In the genomic region with DNA sequence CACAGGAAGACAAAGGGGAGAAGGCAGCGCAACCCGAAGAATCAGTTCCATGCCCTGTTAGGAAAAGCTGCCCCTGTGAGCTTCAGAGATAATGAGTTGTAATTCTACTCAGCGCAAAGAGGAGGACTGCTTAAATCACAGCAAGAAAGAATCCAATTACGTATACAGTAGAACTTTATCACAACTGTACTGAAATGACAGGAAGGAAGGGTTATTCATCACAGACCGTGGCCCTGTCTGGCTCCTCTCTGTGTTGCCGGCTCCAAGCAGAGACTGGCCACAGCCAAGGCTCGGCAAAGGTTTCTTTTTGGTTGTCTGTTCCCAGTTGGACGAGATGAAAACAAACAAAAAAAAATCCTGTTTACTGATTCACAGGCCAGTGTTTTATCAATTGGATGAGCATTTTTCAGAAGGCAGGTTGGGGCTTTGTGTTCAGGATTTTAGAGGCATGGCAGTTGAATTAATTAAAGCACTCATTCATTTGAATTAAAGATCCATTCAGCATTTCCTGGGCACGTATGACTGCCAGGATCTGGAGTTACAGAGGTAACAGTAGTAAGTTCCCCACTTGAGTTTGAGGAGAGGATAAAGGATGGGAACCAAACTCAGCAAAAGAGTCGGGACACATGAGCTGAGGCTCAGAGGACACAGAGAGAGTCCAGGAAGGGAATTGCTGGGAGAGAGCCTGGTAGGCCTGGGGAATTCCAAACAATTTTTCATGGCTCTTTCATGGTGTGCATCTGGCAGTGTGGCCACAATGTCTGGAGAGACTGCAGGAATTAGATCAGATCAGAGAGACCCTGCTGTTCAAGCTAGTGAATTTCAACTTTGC, we compare ENCODE assay signal across 12 cellular contexts.
DNase-seq lines count a peak whose midpoint lies in the region; ATAC-seq and TF ChIP-seq lines count a peak whose summit lies in the region.
"Had no signal": no experiment of that assay in that cellular context is flagged by ENCODE, and none has a peak within 500 bp of the region (broad histone marks: within the 10 kb centered on the region; RNA-seq: fewer than 3 reads in every experiment).

No MANE protein-coding gene starts in this region.

- no peak for ATAC-seq in GM19351 (IDR thresholded peaks at IDR 0.05; ENCODE audit: unreplicated experiment)
- ATAC-seq: activated T-cell treated with anti-CD3 and anti-CD28 coated beads, Interleukin-2, amount 50 U/mL, for 4 hours had no signal

- H3K27ac Mint-ChIP-seq in CD14-positive monocyte: no peak overlapping the region
- no peak overlapping the region for H3K27ac Mint-ChIP-seq in activated naive CD4-positive, alpha-beta T cell treated with anti-CD3 and anti-CD28 coated beads, Interleukin-2, amount 10 ng/mL, durations not matched to agents 7 days and 5 days
- H3K27ac Mint-ChIP-seq: mesothelial cell of epicardium had no signal

- intact Hi-C loops in stomach (cut with DNase I; ENCODE audit: low total_unique reads) (no loop called here), CD14-positive monocyte (cut with micrococcal nuclease) (no loop called here)

- no peak for TF ChIP-seq CTCF in stomach (IDR thresholded peaks at IDR 0.05)
- no peak for TF ChIP-seq CTCF in CD14-positive monocyte (IDR thresholded peaks at IDR 0.05)

- H3K4me1 Mint-ChIP-seq in CD14-positive monocyte: peaks cover 24% of the 10 kb centered on the region
- peaks cover 20% of the 10 kb centered on the region for H3K4me1 Mint-ChIP-seq in activated naive CD4-positive, alpha-beta T cell treated with anti-CD3 and anti-CD28 coated beads, Interleukin-2, amount 10 ng/mL, durations not matched to agents 7 days and 5 days

- peak overlapping the region in 4 of 5 donors; percentile 7 to 73 (median 26) for H3K27ac ChIP-seq in stomach

- TF ChIP-seq EP300 in stomach (IDR thresholded peaks at IDR 0.05): no peak

- peak overlapping the region in 1 of 4 donors; percentile 11 for H3K4me3 ChIP-seq in stomach

- H3K9me3 Mint-ChIP-seq in CD14-positive monocyte: peaks cover 0 to 4% (median 0%) of the 10 kb centered on the region in 7 donors
- no peaks in the 10 kb centered on the region for H3K9me3 Mint-ChIP-seq in activated naive CD4-positive, alpha-beta T cell treated with anti-CD3 and anti-CD28 coated beads, Interleukin-2, amount 10 ng/mL, durations not matched to agents 7 days and 5 days
- H3K9me3 Mint-ChIP-seq: activated T-cell treated with anti-CD3 and anti-CD28 coated beads, Interleukin-2, amount 50 U/mL, for 4 hours; mesothelial cell of epicardium had no signal

- H3K36me3 ChIP-seq in stomach: no peaks in the 10 kb centered on the region

- peaks cover 0 to 66% (median 14%) of the 10 kb centered on the region in 4 donors for H3K4me1 ChIP-seq in stomach

- no peaks in the 10 kb centered on the region for H3K27me3 ChIP-seq in stomach

- no peak overlapping the region for H3K4me3 Mint-ChIP-seq in CD14-positive monocyte
- H3K4me3 Mint-ChIP-seq in activated naive CD4-positive, alpha-beta T cell treated with anti-CD3 and anti-CD28 coated beads, Interleukin-2, amount 10 ng/mL, durations not matched to agents 7 days and 5 days: no peak overlapping the region
- H3K4me3 Mint-ChIP-seq: activated T-cell treated with anti-CD3 and anti-CD28 coated beads, Interleukin-2, amount 50 U/mL, for 4 hours; mesothelial cell of epicardium had no signal

- TF ChIP-seq POLR2A in stomach (IDR thresholded peaks at IDR 0.05): no peak

- DNase-seq in HT1080 (ENCODE audit: low read depth) (peak; percentile 59), astrocyte of the hippocampus (ENCODE audit: low read depth, low spot score) (peak; percentile 64), iris pigment epithelial cell (ENCODE audit: low read depth) (peak; percentile 86), stomach (no peak), NCI-H1417 treated with DMSO at 0.1 percent for 48 hours (lab: John Stamatoyannopoulos, UW) (no peak), CD14-positive monocyte (ENCODE audit: low spot score) (no peak)
- DNase-seq in activated naive CD4-positive, alpha-beta T cell treated with anti-CD3 and anti-CD28 coated beads, Interleukin-2, amount 10 ng/mL, durations not matched to agents 7 days and 5 days: no peak
- DNase-seq: activated T-cell treated with anti-CD3 and anti-CD28 coated beads, Interleukin-2, amount 50 U/mL, for 4 hours; NCI-H2171; T-helper 1 cell had no signal

- WGBS in stomach, 5 donors: 46 to 75% (median 71%) methylated on average over 10 of the region's 10 CpGs

- H3K9me3 ChIP-seq in stomach: no peaks in the 10 kb centered on the region

- no peaks in the 10 kb centered on the region for H3K36me3 Mint-ChIP-seq in CD14-positive monocyte
- no peaks in the 10 kb centered on the region for H3K36me3 Mint-ChIP-seq in activated naive CD4-positive, alpha-beta T cell treated with anti-CD3 and anti-CD28 coated beads, Interleukin-2, amount 10 ng/mL, durations not matched to agents 7 days and 5 days
- H3K36me3 Mint-ChIP-seq: mesothelial cell of epicardium had no signal

- H3K27me3 Mint-ChIP-seq in CD14-positive monocyte (ENCODE audit: low read depth in 3 of 3): peaks cover 0 to 8% (median 4%) of the 10 kb centered on the region in 3 donors
- no peaks in the 10 kb centered on the region for H3K27me3 Mint-ChIP-seq in activated naive CD4-positive, alpha-beta T cell treated with anti-CD3 and anti-CD28 coated beads, Interleukin-2, amount 10 ng/mL, durations not matched to agents 7 days and 5 days

- CTCF ChIA-PET in activated naive CD4-positive, alpha-beta T cell treated with anti-CD3 and anti-CD28 coated beads, Interleukin-2, amount 10 ng/mL, durations not matched to agents 7 days and 5 days (lab: Charles Lee): no interaction called here

Comparison
In these comparisons a context has a peak if more than half of its experiments do, and no peak if none do; other contexts are left out.
1. DNase-seq: peak in HT1080 (single experiment), astrocyte of the hippocampus (single experiment) and iris pigment epithelial cell (single experiment); none in stomach (single experiment), NCI-H1417 treated with DMSO at 0.1 percent for 48 hours (single experiment), CD14-positive monocyte (single experiment) and activated naive CD4-positive, alpha-beta T cell treated with anti-CD3 and anti-CD28 coated beads, Interleukin-2, amount 10 ng/mL, durations not matched to agents 7 days and 5 days (single experiment).